Comparison of ENCODE assay signal across 38 cellular contexts in the genomic region with DNA sequence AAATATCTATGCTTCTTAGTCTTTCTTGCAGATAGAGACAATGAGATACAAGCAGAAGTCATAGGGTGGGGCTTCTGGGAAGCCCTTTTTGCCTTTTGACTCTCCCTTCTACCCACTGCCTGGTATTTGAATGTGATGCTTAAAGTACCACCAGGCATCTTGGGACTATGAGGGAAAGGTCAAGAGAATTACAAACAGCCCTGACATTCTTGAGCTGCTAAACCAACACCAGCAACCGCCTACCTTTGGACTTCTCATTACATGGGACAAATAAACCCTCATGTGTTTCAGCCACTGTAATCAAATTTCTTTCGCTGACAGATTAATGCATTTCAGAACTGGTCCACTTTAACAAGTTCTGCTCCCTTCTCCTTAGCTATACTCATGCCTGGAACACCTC.
"Had no signal": no experiment of that assay in that cellular context is flagged by ENCODE, and none has a peak within 500 bp of the region (broad histone marks: within the 10 kb centered on the region; RNA-seq: fewer than 3 reads in every experiment).

No MANE protein-coding gene starts in this region.

- H3K36me3 ChIP-seq: adrenal gland, breast epithelium, cardiac muscle cell, colonic mucosa, esophagus squamous epithelium, WERI-Rb-1 had no signal

- H3K4me3 ChIP-seq: adrenal gland, breast epithelium, cardiac muscle cell, colonic mucosa, esophagus squamous epithelium had no signal

- H3K9me3 Mint-ChIP-seq: activated B cell treated with CpG ODN at 0.5 μM for 24 hours; activated CD4-positive, alpha-beta memory T cell treated with anti-CD3 and anti-CD28 coated beads for 36 hours; activated naive CD4-positive, alpha-beta T cell treated with anti-CD3 and anti-CD28 coated beads for 36 hours; activated naive CD4-positive, alpha-beta T cell treated with anti-CD3 and anti-CD28 coated beads, Interleukin-2, amount 50 U/mL, for 24 hours; activated naive CD8-positive, alpha-beta T cell treated with anti-CD3 and anti-CD28 coated beads for 36 hours; activated naive CD8-positive, alpha-beta T cell treated with anti-CD3 and anti-CD28 coated beads, Interleukin-2, amount 50 U/mL, for 24 hours; activated T-helper 1 cell treated with anti-CD3 and anti-CD28 coated beads, Interleukin-12 subunit alpha, Interleukin-12 subunit beta, Interleukin-2, Interleukin-4 antibody, amounts not matched to agents 30 ng/mL and 10 ng/mL and 1 ng/mL, durations not matched to agents 14 hours and 24 hours and 36 hours; activated T-helper 2 cell treated with anti-CD3 and anti-CD28 coated beads, Interferon-gamma antibody, Interleukin-2, Interleukin-4, amounts not matched to agents 10 μg/mL and 5 μg/mL and 100 μg/mL, durations not matched to agents 14 hours and 24 hours and 36 hours; T-helper 2 cell treated with Interferon-gamma antibody and Interleukin-4, amounts not matched to agents 5 μg/mL and 100 μg/mL, for 36 hours had no signal

- H3K27me3 Mint-ChIP-seq: activated B cell treated with CpG ODN at 0.5 μM for 24 hours; activated CD4-positive, alpha-beta memory T cell treated with anti-CD3 and anti-CD28 coated beads for 36 hours; activated CD8-positive, alpha-beta memory T cell treated with anti-CD3 and anti-CD28 coated beads, Interleukin-2, amount 10 ng/mL, durations not matched to agents 7 days and 5 days; activated naive CD4-positive, alpha-beta T cell treated with anti-CD3 and anti-CD28 coated beads, Interleukin-2, amount 50 U/mL, for 24 hours; activated naive CD8-positive, alpha-beta T cell treated with anti-CD3 and anti-CD28 coated beads for 36 hours; activated naive CD8-positive, alpha-beta T cell treated with anti-CD3 and anti-CD28 coated beads, Interleukin-2, amount 50 U/mL, for 24 hours; brain; T-helper 17 cell had no signal

- DNase-seq: activated B cell treated with CpG ODN at 0.5 μM for 24 hours; activated CD4-positive, alpha-beta memory T cell treated with anti-CD3 and anti-CD28 coated beads for 36 hours; activated CD4-positive, alpha-beta T cell treated with anti-CD3 and anti-CD28 coated beads for 48 hours; activated CD4-positive, alpha-beta T cell treated with anti-CD3 and anti-CD28 coated beads, Interleukin-2, amount 50 U/mL, for 1 hour; activated CD8-positive, alpha-beta memory T cell treated with anti-CD3 and anti-CD28 coated beads, Interleukin-2, amount 10 ng/mL, durations not matched to agents 7 days and 5 days; activated CD8-positive, alpha-beta memory T cell treated with anti-CD3 and anti-CD28 coated beads, Interleukin-2, amount 50 U/mL, for 4 hours; activated CD8-positive, alpha-beta T cell treated with anti-CD3 and anti-CD28 coated beads, Interleukin-2, amount 10 ng/mL, durations not matched to agents 7 days and 5 days; activated effector memory CD4-positive, alpha-beta T cell treated with anti-CD3 and anti-CD28 coated beads, Interleukin-2, amount 50 U/mL, for 16 hours; activated naive CD4-positive, alpha-beta T cell treated with anti-CD3 and anti-CD28 coated beads for 36 hours; activated naive CD8-positive, alpha-beta T cell treated with anti-CD3 and anti-CD28 coated beads for 36 hours; activated naive CD8-positive, alpha-beta T cell treated with anti-CD3 and anti-CD28 coated beads, Interleukin-2, amount 50 U/mL, for 24 hours; activated T-cell treated with anti-CD3 and anti-CD28 coated beads, Interleukin-2, amount 50 U/mL, for 1 hour; activated T-cell treated with anti-CD3 and anti-CD28 coated beads, Interleukin-2, amount 50 U/mL, for 48 hours; adrenal gland; amygdala; aorta; central memory CD4-positive, alpha-beta T cell; cerebellar nuclear complex; colonic mucosa; effector CD8-positive, alpha-beta T cell; esophagus squamous epithelium; head of caudate nucleus; T-helper 1 cell; T-helper 17 cell; T1000; WERI-Rb-1 had no signal

- FAIRE-seq: endometrium, endothelial cell of umbilical vein, frontal cortex had no signal

- H3K36me3 Mint-ChIP-seq: activated CD4-positive, alpha-beta memory T cell treated with anti-CD3 and anti-CD28 coated beads for 36 hours; activated CD8-positive, alpha-beta memory T cell treated with anti-CD3 and anti-CD28 coated beads, Interleukin-2, amount 10 ng/mL, durations not matched to agents 7 days and 5 days; activated naive CD4-positive, alpha-beta T cell treated with anti-CD3 and anti-CD28 coated beads, Interleukin-2, amount 50 U/mL, for 24 hours; activated naive CD8-positive, alpha-beta T cell treated with anti-CD3 and anti-CD28 coated beads for 36 hours; brain had no signal

- H3K9me3 ChIP-seq: adrenal gland, breast epithelium, colonic mucosa, esophagus squamous epithelium had no signal

- H3K4me1 ChIP-seq: adrenal gland, breast epithelium, colonic mucosa, esophagus squamous epithelium had no signal

- H3K4me1 Mint-ChIP-seq: activated B cell treated with CpG ODN at 0.5 μM for 24 hours; activated CD8-positive, alpha-beta memory T cell treated with anti-CD3 and anti-CD28 coated beads, Interleukin-2, amount 10 ng/mL, durations not matched to agents 7 days and 5 days; activated naive CD4-positive, alpha-beta T cell treated with anti-CD3 and anti-CD28 coated beads, Interleukin-2, amount 50 U/mL, for 24 hours; activated naive CD8-positive, alpha-beta T cell treated with anti-CD3 and anti-CD28 coated beads for 36 hours; activated naive CD8-positive, alpha-beta T cell treated with anti-CD3 and anti-CD28 coated beads, Interleukin-2, amount 50 U/mL, for 24 hours; T-helper 17 cell had no signal

- H3K27ac Mint-ChIP-seq: activated B cell treated with CpG ODN at 0.5 μM for 24 hours; activated CD4-positive, alpha-beta memory T cell treated with anti-CD3 and anti-CD28 coated beads for 36 hours; activated CD8-positive, alpha-beta memory T cell treated with anti-CD3 and anti-CD28 coated beads, Interleukin-2, amount 10 ng/mL, durations not matched to agents 7 days and 5 days; activated CD8-positive, alpha-beta T cell treated with anti-CD3 and anti-CD28 coated beads, Interleukin-2, amount 10 ng/mL, durations not matched to agents 7 days and 5 days; activated naive CD4-positive, alpha-beta T cell treated with anti-CD3 and anti-CD28 coated beads for 36 hours; activated naive CD8-positive, alpha-beta T cell treated with anti-CD3 and anti-CD28 coated beads for 36 hours; activated naive CD8-positive, alpha-beta T cell treated with anti-CD3 and anti-CD28 coated beads, Interleukin-2, amount 50 U/mL, for 24 hours; activated T-helper 1 cell treated with anti-CD3 and anti-CD28 coated beads, Interleukin-12 subunit alpha, Interleukin-12 subunit beta, Interleukin-2, Interleukin-4 antibody, amounts not matched to agents 30 ng/mL and 10 ng/mL and 1 ng/mL, durations not matched to agents 14 hours and 24 hours and 36 hours; activated T-helper 2 cell treated with anti-CD3 and anti-CD28 coated beads, Interferon-gamma antibody, Interleukin-2, Interleukin-4, amounts not matched to agents 10 μg/mL and 5 μg/mL and 100 μg/mL, durations not matched to agents 14 hours and 24 hours and 36 hours; brain; T-helper 17 cell; T-helper 2 cell treated with Interferon-gamma antibody and Interleukin-4, amounts not matched to agents 5 μg/mL and 100 μg/mL, for 36 hours had no signal

- ATAC-seq: activated CD4-positive, CD25-positive, alpha-beta regulatory T cell treated with anti-CD3 and anti-CD28 coated beads, Interleukin-2, amount 50 U/mL, for 24 hours; activated CD8-positive, alpha-beta memory T cell treated with anti-CD3 and anti-CD28 coated beads, Interleukin-2, amount 10 ng/mL, durations not matched to agents 7 days and 5 days; activated CD8-positive, alpha-beta T cell treated with anti-CD3 and anti-CD28 coated beads, Interleukin-2, amount 10 ng/mL, durations not matched to agents 7 days and 5 days; activated naive CD8-positive, alpha-beta T cell treated with anti-CD3 and anti-CD28 coated beads, Interleukin-2, amount 50 U/mL, for 24 hours; T-helper 17 cell had no signal

- H3K27ac ChIP-seq: adrenal gland, breast epithelium, cardiac muscle cell, colonic mucosa, epithelial cell of prostate, esophagus squamous epithelium, WERI-Rb-1 had no signal

- H3K4me3 Mint-ChIP-seq: activated B cell treated with CpG ODN at 0.5 μM for 24 hours; activated CD4-positive, alpha-beta memory T cell treated with anti-CD3 and anti-CD28 coated beads for 36 hours; activated CD8-positive, alpha-beta memory T cell treated with anti-CD3 and anti-CD28 coated beads, Interleukin-2, amount 10 ng/mL, durations not matched to agents 7 days and 5 days; activated CD8-positive, alpha-beta T cell treated with anti-CD3 and anti-CD28 coated beads, Interleukin-2, amount 10 ng/mL, durations not matched to agents 7 days and 5 days; activated naive CD4-positive, alpha-beta T cell treated with anti-CD3 and anti-CD28 coated beads for 36 hours; activated naive CD4-positive, alpha-beta T cell treated with anti-CD3 and anti-CD28 coated beads, Interleukin-2, amount 50 U/mL, for 24 hours; activated naive CD8-positive, alpha-beta T cell treated with anti-CD3 and anti-CD28 coated beads for 36 hours; activated naive CD8-positive, alpha-beta T cell treated with anti-CD3 and anti-CD28 coated beads, Interleukin-2, amount 50 U/mL, for 24 hours; activated T-helper 1 cell treated with anti-CD3 and anti-CD28 coated beads, Interleukin-12 subunit alpha, Interleukin-12 subunit beta, Interleukin-2, Interleukin-4 antibody, amounts not matched to agents 30 ng/mL and 10 ng/mL and 1 ng/mL, durations not matched to agents 14 hours and 24 hours and 36 hours; brain; T-helper 17 cell; T-helper 2 cell treated with Interferon-gamma antibody and Interleukin-4, amounts not matched to agents 5 μg/mL and 100 μg/mL, for 36 hours had no signal

- H3K27me3 ChIP-seq: adrenal gland, cardiac muscle cell, colonic mucosa, esophagus squamous epithelium had no signal
